In the genomic region with DNA sequence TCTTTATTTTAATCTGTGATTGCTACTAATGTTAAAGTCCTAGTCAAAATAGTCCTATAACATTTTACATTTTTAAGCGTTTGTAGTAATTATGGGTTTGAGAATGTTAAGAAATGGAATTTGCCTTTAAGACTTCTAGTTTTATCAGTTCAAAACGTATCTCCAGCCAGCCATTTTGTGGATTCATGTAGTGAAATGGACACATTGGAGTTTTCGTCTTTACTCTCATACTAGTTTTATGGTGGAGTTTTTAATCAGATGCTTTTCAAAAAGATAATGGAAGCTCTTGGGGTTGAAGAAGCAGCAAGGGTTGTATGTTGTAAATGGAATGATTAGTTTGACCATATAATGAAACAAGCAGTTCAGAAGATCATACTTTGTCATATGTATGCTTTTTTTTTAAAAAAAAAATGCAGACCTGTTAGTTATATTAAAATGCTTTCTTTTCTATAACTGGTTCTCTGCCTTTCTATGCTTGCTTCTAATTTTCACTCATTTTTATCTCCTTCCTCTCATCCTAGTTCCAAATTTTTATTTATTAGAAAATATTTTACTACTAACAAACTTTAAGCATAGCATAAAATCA, we compare ENCODE assay signal across 29 cellular contexts. TPM values are rescaled to one million over a fixed set of nuclear protein-coding genes. Genes with fewer than 3 reads are reported as not detected.
"Had no signal": no experiment of that assay in that cellular context is flagged by ENCODE, and none has a peak within 500 bp of the region (broad histone marks: within the 10 kb centered on the region; RNA-seq: fewer than 3 reads in every experiment).

No MANE protein-coding gene starts in this region.

- H3K27ac ChIP-seq: heart left ventricle, pancreas, right lobe of liver, spleen, testis, tibial nerve, upper lobe of right lung had no signal

- H3K9me3 ChIP-seq: heart left ventricle, pancreas, right lobe of liver, spleen, testis, tibial nerve, upper lobe of right lung had no signal

- H3K27me3 Mint-ChIP-seq: dendritic cell treated with granulocyte-macrophage colony-stimulating factor and Interleukin-4, amounts not matched to agents 40 ng/mL and 50 ng/mL, for 4 days; effector memory CD8-positive, alpha-beta T cell; naive B cell; progenitor cell of endocrine pancreas; stimulated activated naive B cell treated with anti-CD40 and anti-IgM and Interleukin-4, amounts not matched to agents 10 μg/mL and 1 μg/mL and 100 μg/mL, for 72 hours; stimulated activated naive CD8-positive, alpha-beta T cell treated with anti-CD3 and anti-CD28 coated beads, Interleukin-15, amount 100 ng/mL, for 72 hours had no signal

- H3K9me3 Mint-ChIP-seq: dendritic cell treated with granulocyte-macrophage colony-stimulating factor and Interleukin-4, amounts not matched to agents 40 ng/mL and 50 ng/mL, for 4 days; effector memory CD8-positive, alpha-beta T cell; naive B cell; nephron progenitor cell; stimulated activated naive B cell treated with anti-CD40 and anti-IgM and Interleukin-4, amounts not matched to agents 10 μg/mL and 1 μg/mL and 100 μg/mL, for 72 hours; stimulated activated naive CD8-positive, alpha-beta T cell treated with anti-CD3 and anti-CD28 coated beads, Interleukin-15, amount 100 ng/mL, for 72 hours had no signal

- H3K27me3 ChIP-seq: heart left ventricle, pancreas, right lobe of liver, spleen, testis, tibial nerve, upper lobe of right lung had no signal

- H3K36me3 ChIP-seq: pancreas had no signal

- H3K4me3 Mint-ChIP-seq: dendritic cell treated with granulocyte-macrophage colony-stimulating factor and Interleukin-4, amounts not matched to agents 40 ng/mL and 50 ng/mL, for 4 days; effector memory CD8-positive, alpha-beta T cell; naive B cell; nephron progenitor cell; stimulated activated naive B cell treated with anti-CD40 and anti-IgM and Interleukin-4, amounts not matched to agents 10 μg/mL and 1 μg/mL and 100 μg/mL, for 72 hours; stimulated activated naive CD8-positive, alpha-beta T cell treated with anti-CD3 and anti-CD28 coated beads, Interleukin-15, amount 100 ng/mL, for 72 hours had no signal

- ATAC-seq: effector memory CD8-positive, alpha-beta T cell; heart left ventricle; left colon; left ventricle myocardium superior; pancreas; right lobe of liver; stimulated activated naive B cell treated with anti-CD40 and anti-IgM and Interleukin-4, amounts not matched to agents 10 μg/mL and 1 μg/mL and 100 μg/mL, for 72 hours; stimulated activated naive CD8-positive, alpha-beta T cell treated with anti-CD3 and anti-CD28 coated beads, Interleukin-15, amount 100 ng/mL, for 72 hours; upper lobe of right lung had no signal

- H3K27ac Mint-ChIP-seq: dendritic cell treated with granulocyte-macrophage colony-stimulating factor and Interleukin-4, amounts not matched to agents 40 ng/mL and 50 ng/mL, for 4 days; naive B cell; nephron progenitor cell; progenitor cell of endocrine pancreas; stimulated activated naive B cell treated with anti-CD40 and anti-IgM and Interleukin-4, amounts not matched to agents 10 μg/mL and 1 μg/mL and 100 μg/mL, for 72 hours; stimulated activated naive CD8-positive, alpha-beta T cell treated with anti-CD3 and anti-CD28 coated beads, Interleukin-15, amount 100 ng/mL, for 72 hours had no signal

- H3K4me3 ChIP-seq: heart left ventricle, lung, pancreas, right lobe of liver, spleen, testis, tibial nerve, upper lobe of right lung had no signal

- DNase-seq: cerebellar nuclear complex; effector memory CD8-positive, alpha-beta T cell; heart left ventricle; hippocampal formation; left colon; left ventricle myocardium superior; mesenchymal stem cell; naive B cell; nephron progenitor cell; pancreas; retina; right lobe of liver; spleen; stimulated activated CD4-positive, alpha-beta T cell treated with anti-CD3 and anti-CD28 coated beads, Interleukin-15, amount 100 ng/mL, for 24 hours; stimulated activated CD4-positive, alpha-beta T cell treated with anti-CD3 and anti-CD28 coated beads, Interleukin-1b, Interleukin-23, amount 100 ng/mL, for 48 hours; stimulated activated CD4-positive, alpha-beta T cell treated with anti-CD3 and anti-CD28 coated beads, Interleukin-4, amount 100 ng/mL, for 4 hours; stimulated activated naive B cell treated with anti-CD40 and anti-IgM and Interleukin-4, amounts not matched to agents 10 μg/mL and 1 μg/mL and 100 μg/mL, for 72 hours; stimulated activated naive CD8-positive, alpha-beta T cell treated with anti-CD3 and anti-CD28 coated beads, Interleukin-15, amount 100 ng/mL, for 72 hours; testis; upper lobe of right lung had no signal

RNA-seq across cellular contexts. Expression of a gene that starts 44.6 kb away (rescaled TPM):
- total RNA-seq: endothelial cell of umbilical vein, fibroblast of lung, frontal cortex, glomerular endothelial cell, heart left ventricle, kidney epithelial cell, left colon, left ventricle myocardium superior, pancreas, progenitor cell of endocrine pancreas, right lobe of liver had no signal
- polyA plus RNA-seq: pancreas had no signal
